In genomic region chr2:88010136-88010535, GRCh38 we compare ENCODE assay signal across 2 cellular contexts.
TF ChIP-seq lines count a peak whose summit lies in the region.

No MANE protein-coding gene starts in this region.

TF ChIP-seq in GM23338, 12 proteins besides CTCF, POLR2A, EP300 and RAD21:
- TF ChIP-seq EZH2 (IDR thresholded peaks at IDR 0.05; ENCODE audit: low read depth, unreplicated experiment) (no peak), CREB1 (CRISPR knock-in tag; IDR thresholded peaks at IDR 0.05; ENCODE audit: low read depth) (no peak), ZNF331 (CRISPR knock-in tag; IDR thresholded peaks at IDR 0.05; ENCODE audit: low read depth) (no peak), JUNB (IDR thresholded peaks at IDR 0.05; ENCODE audit: unreplicated experiment) (no peak), STAT1 (IDR thresholded peaks at IDR 0.05; ENCODE audit: unreplicated experiment) (no peak), ZNF114 (CRISPR knock-in tag; IDR thresholded peaks at IDR 0.05) (no peak), EZH2phosphoT487 (IDR thresholded peaks at IDR 0.05; ENCODE audit: unreplicated experiment) (no peak), NANOG (IDR thresholded peaks at IDR 0.05; ENCODE audit: borderline replicate concordance) (no peak), ETS1 (IDR thresholded peaks at IDR 0.05) (no peak), POLR2AphosphoS5 (IDR thresholded peaks at IDR 0.05; ENCODE audit: low read depth) (no peak), REST (IDR thresholded peaks at IDR 0.05; ENCODE audit: unreplicated experiment) (no peak)
- TF ChIP-seq, protein P1, sequence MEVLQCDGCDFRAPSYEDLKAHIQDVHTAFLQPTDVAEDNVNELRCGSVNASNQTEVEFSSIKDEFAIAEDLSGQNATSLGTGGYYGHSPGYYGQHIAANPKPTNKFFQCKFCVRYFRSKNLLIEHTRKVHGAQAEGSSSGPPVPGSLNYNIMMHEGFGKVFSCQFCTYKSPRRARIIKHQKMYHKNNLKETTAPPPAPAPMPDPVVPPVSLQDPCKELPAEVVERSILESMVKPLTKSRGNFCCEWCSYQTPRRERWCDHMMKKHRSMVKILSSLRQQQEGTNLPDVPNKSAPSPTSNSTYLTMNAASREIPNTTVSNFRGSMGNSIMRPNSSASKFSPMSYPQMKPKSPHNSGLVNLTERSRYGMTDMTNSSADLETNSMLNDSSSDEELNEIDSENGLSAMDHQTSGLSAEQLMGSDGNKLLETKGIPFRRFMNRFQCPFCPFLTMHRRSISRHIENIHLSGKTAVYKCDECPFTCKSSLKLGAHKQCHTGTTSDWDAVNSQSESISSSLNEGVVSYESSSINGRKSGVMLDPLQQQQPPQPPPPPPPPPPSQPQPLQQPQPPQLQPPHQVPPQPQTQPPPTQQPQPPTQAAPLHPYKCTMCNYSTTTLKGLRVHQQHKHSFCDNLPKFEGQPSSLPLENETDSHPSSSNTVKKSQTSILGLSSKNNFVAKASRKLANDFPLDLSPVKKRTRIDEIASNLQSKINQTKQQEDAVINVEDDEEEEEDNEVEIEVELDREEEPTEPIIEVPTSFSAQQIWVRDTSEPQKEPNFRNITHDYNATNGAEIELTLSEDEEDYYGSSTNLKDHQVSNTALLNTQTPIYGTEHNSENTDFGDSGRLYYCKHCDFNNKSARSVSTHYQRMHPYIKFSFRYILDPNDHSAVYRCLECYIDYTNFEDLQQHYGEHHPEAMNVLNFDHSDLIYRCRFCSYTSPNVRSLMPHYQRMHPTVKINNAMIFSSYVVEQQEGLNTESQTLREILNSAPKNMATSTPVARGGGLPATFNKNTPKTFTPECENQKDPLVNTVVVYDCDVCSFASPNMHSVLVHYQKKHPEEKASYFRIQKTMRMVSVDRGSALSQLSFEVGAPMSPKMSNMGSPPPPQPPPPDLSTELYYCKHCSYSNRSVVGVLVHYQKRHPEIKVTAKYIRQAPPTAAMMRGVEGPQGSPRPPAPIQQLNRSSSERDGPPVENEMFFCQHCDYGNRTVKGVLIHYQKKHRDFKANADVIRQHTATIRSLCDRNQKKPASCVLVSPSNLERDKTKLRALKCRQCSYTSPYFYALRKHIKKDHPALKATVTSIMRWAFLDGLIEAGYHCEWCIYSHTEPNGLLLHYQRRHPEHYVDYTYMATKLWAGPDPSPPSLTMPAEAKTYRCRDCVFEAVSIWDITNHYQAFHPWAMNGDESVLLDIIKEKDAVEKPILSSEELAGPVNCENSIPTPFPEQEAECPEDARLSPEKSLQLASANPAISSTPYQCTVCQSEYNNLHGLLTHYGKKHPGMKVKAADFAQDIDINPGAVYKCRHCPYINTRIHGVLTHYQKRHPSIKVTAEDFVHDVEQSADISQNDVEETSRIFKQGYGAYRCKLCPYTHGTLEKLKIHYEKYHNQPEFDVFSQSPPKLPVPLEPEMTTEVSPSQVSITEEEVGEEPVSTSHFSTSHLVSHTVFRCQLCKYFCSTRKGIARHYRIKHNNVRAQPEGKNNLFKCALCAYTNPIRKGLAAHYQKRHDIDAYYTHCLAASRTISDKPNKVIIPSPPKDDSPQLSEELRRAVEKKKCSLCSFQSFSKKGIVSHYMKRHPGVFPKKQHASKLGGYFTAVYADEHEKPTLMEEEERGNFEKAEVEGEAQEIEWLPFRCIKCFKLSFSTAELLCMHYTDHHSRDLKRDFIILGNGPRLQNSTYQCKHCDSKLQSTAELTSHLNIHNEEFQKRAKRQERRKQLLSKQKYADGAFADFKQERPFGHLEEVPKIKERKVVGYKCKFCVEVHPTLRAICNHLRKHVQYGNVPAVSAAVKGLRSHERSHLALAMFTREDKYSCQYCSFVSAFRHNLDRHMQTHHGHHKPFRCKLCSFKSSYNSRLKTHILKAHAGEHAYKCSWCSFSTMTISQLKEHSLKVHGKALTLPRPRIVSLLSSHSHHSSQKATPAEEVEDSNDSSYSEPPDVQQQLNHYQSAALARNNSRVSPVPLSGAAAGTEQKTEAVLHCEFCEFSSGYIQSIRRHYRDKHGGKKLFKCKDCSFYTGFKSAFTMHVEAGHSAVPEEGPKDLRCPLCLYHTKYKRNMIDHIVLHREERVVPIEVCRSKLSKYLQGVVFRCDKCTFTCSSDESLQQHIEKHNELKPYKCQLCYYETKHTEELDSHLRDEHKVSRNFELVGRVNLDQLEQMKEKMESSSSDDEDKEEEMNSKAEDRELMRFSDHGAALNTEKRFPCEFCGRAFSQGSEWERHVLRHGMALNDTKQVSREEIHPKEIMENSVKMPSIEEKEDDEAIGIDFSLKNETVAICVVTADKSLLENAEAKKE (CRISPR knock-in tag; IDR thresholded peaks at IDR 0.05): no peak

TF ChIP-seq in H1, 55 proteins besides CTCF, POLR2A, EP300 and RAD21:
- TF ChIP-seq ATF3 (IDR thresholded peaks at IDR 0.05; ENCODE audit: insufficient read depth, low read depth, low read length): no peak
- no peak for TF ChIP-seq EZH2 (IDR thresholded peaks at IDR 0.05; ENCODE audit: low read depth, low read length, severe bottlenecking)
- no peak for TF ChIP-seq HDAC2 (IDR thresholded peaks at IDR 0.05; ENCODE audit: borderline replicate concordance in 1 of 2, low read depth in 2 of 2, low read length in 2 of 2)
- no peak for TF ChIP-seq SP4 (IDR thresholded peaks at IDR 0.05; ENCODE audit: low read length)
- no peak for TF ChIP-seq CBX8 (IDR thresholded peaks at IDR 0.05; ENCODE audit: borderline replicate concordance, low read depth, low read length)
- TF ChIP-seq TBP (IDR thresholded peaks at IDR 0.05; ENCODE audit: low read depth, low read length): no peak
- TF ChIP-seq CBX5 (IDR thresholded peaks at IDR 0.05; ENCODE audit: low read depth, low read length): no peak
- no peak for TF ChIP-seq SIRT6 (IDR thresholded peaks at IDR 0.05; ENCODE audit: low read length)
- no peak for TF ChIP-seq RBBP5 (IDR thresholded peaks at IDR 0.05; ENCODE audit: borderline replicate concordance, low read depth, low read length)
- no peak for TF ChIP-seq KDM1A (IDR thresholded peaks at IDR 0.05; ENCODE audit: borderline replicate concordance, low read length)
- no peak for TF ChIP-seq TEAD4 (IDR thresholded peaks at IDR 0.05; ENCODE audit: low read depth, low read length)
- TF ChIP-seq GTF2F1 (IDR thresholded peaks at IDR 0.05; ENCODE audit: borderline replicate concordance, low read depth, low read length): no peak
- no peak for TF ChIP-seq NANOG (IDR thresholded peaks at IDR 0.05; ENCODE audit: insufficient read depth, low read depth, low read length, poor library complexity, severe bottlenecking)
- no peak for TF ChIP-seq GABPA (IDR thresholded peaks at IDR 0.05; ENCODE audit: borderline replicate concordance, insufficient read depth, low read length)
